In genomic region chr5:68304421-68305052, GRCh38 we compare ENCODE assay signal across 14 cellular contexts.
DNase-seq lines count a peak whose midpoint lies in the region; ATAC-seq and FAIRE-seq lines count a peak whose summit lies in the region.
"Had no signal": no experiment of that assay in that cellular context is flagged by ENCODE, and none has a peak within 500 bp of the region (broad histone marks: within the 10 kb centered on the region; RNA-seq: fewer than 3 reads in every experiment).

No MANE protein-coding gene starts in this region.

- H3K27me3 ChIP-seq in mesenchymal stem cell (ENCODE audit: control insufficient read depth in 1 of 2, insufficient read depth in 1 of 2, low read length in 2 of 2), result no peaks in the 10 kb centered on the region

- H3K4me3 Mint-ChIP-seq in activated T-helper 17 cell treated with anti-CD3 and anti-CD28 coated beads, Interleukin-2, amount 50 U/mL, for 72 hours, result no peak overlapping the region

- H3K23ac ChIP-seq in mesenchymal stem cell (ENCODE audit: low read length in 2 of 2), result no peak overlapping the region

- ATAC-seq in activated T-helper 17 cell treated with anti-CD3 and anti-CD28 coated beads, Interleukin-2, amount 50 U/mL, for 72 hours (replicated peaks), result peak; percentile 63
- no peak for ATAC-seq in HG02885 (IDR thresholded peaks at IDR 0.05; ENCODE audit: poor library complexity, unreplicated experiment)

- no peak overlapping the region for H2BK15ac ChIP-seq in mesenchymal stem cell (ENCODE audit: low read depth, poor library complexity, severe bottlenecking)

- no peak overlapping the region for H4K8ac ChIP-seq in mesenchymal stem cell (ENCODE audit: low read length)

- no CpG with 5 or more reads among the region's 3 CpGs for WGBS in mesenchymal stem cell

- H3K4me1 ChIP-seq in mesenchymal stem cell (ENCODE audit: control insufficient read depth, insufficient read depth, low read depth, low read length), result peaks cover 2% of the 10 kb centered on the region

- no peak overlapping the region for H2BK5ac ChIP-seq in mesenchymal stem cell (ENCODE audit: low read depth, low read length, poor library complexity, severe bottlenecking)

- H3K4ac ChIP-seq in mesenchymal stem cell (ENCODE audit: low read depth in 1 of 2, low read length in 2 of 2), result no peak overlapping the region

- H3K9me3 Mint-ChIP-seq in activated T-helper 17 cell treated with anti-CD3 and anti-CD28 coated beads, Interleukin-2, amount 50 U/mL, for 72 hours, result no peaks in the 10 kb centered on the region
- H3K9me3 Mint-ChIP-seq: CD8-positive, alpha-beta memory T cell had no signal

- peaks cover 0 to 24% of the 10 kb centered on the region in 2 experiments for H3K36me3 ChIP-seq in mesenchymal stem cell (ENCODE audit: control insufficient read depth in 1 of 2, insufficient read depth in 2 of 2, low read depth in 1 of 2, low read length in 2 of 2)

- no peak for FAIRE-seq in frontal cortex (lab: Jason Lieb, UNC)
- FAIRE-seq: G401.6, H1 had no signal

- H3K27ac ChIP-seq in mesenchymal stem cell (ENCODE audit: low read length, poor library complexity, severe bottlenecking), result no peak overlapping the region
- H3K27ac ChIP-seq: thoracic aorta had no signal

- no peak overlapping the region for H3K14ac ChIP-seq in mesenchymal stem cell (ENCODE audit: low read length in 2 of 2)

- peak; percentile 25 to 29 for DNase-seq in NOMO-1 (lab: John Stamatoyannopoulos, UW; ENCODE audit: unreplicated experiment in 2 of 2)
- no peak for DNase-seq in NOMO-1 treated with dmso at 0.1 percent for 144 hours (lab: John Stamatoyannopoulos, UW; ENCODE audit: unreplicated experiment)
- DNase-seq in HCEC 1CT, result peak; percentile 25
- DNase-seq in mesenchymal stem cell, result peak; percentile 32
- DNase-seq in T-helper 9 cell, result no peak
- DNase-seq in frontal cortex (ENCODE audit: low spot score in 2 of 2), result no peak
- DNase-seq: 8988T; CD8-positive, alpha-beta memory T cell; SW 1271 had no signal

- no peak overlapping the region for H4K91ac ChIP-seq in mesenchymal stem cell (ENCODE audit: low read length)

- no peak overlapping the region for H3K18ac ChIP-seq in mesenchymal stem cell (ENCODE audit: low read depth in 1 of 2, low read length in 2 of 2)

- no peaks in the 10 kb centered on the region for H3K79me1 ChIP-seq in mesenchymal stem cell (replicated peaks; ENCODE audit: low read length, poor library complexity, severe bottlenecking)

- H2BK120ac ChIP-seq in mesenchymal stem cell (ENCODE audit: low read depth, low read length), result no peak overlapping the region

- H3K27me3 Mint-ChIP-seq in activated T-helper 17 cell treated with anti-CD3 and anti-CD28 coated beads, Interleukin-2, amount 50 U/mL, for 72 hours, result no peaks in the 10 kb centered on the region

- no peak overlapping the region for H2BK12ac ChIP-seq in mesenchymal stem cell (ENCODE audit: low read length in 2 of 2)

- peak overlapping the region; percentile 77 for H3K27ac Mint-ChIP-seq in activated T-helper 17 cell treated with anti-CD3 and anti-CD28 coated beads, Interleukin-2, amount 50 U/mL, for 72 hours

- no peak overlapping the region for H3K4me3 ChIP-seq in mesenchymal stem cell (ENCODE audit: insufficient read depth in 1 of 2, low read depth in 1 of 2, low read length in 2 of 2)
- H3K4me3 ChIP-seq: thoracic aorta had no signal

- peaks cover 16% of the 10 kb centered on the region for H3K4me1 Mint-ChIP-seq in activated T-helper 17 cell treated with anti-CD3 and anti-CD28 coated beads, Interleukin-2, amount 50 U/mL, for 72 hours

- no peak overlapping the region for H3K4me2 ChIP-seq in mesenchymal stem cell (ENCODE audit: low read length, poor library complexity, severe bottlenecking)

- H3K9ac ChIP-seq in mesenchymal stem cell (ENCODE audit: low read length), result no peak overlapping the region

- H3K9me3 ChIP-seq in mesenchymal stem cell (ENCODE audit: control insufficient read depth, low read length), result no peaks in the 10 kb centered on the region
- H3K9me3 ChIP-seq: thoracic aorta had no signal

- H2AFZ ChIP-seq in mesenchymal stem cell (ENCODE audit: low read depth, low read length), result no peak overlapping the region

- H2AK5ac ChIP-seq in mesenchymal stem cell (ENCODE audit: low read length, severe bottlenecking), result no peak overlapping the region

- peaks cover 25% of the 10 kb centered on the region for H3K36me3 Mint-ChIP-seq in activated T-helper 17 cell treated with anti-CD3 and anti-CD28 coated beads, Interleukin-2, amount 50 U/mL, for 72 hours (ENCODE audit: low read depth)

Comparison
In these comparisons a context has a peak if more than half of its experiments do, and no peak if none do; other contexts are left out.
1. DNase-seq: peak in NOMO-1 (2 of 2), HCEC 1CT (single experiment) and mesenchymal stem cell (single experiment); none in NOMO-1 treated with dmso at 0.1 percent for 144 hours (single experiment), T-helper 9 cell (single experiment) and frontal cortex (0 of 2).